9 cellular contexts compared by ENCODE assay signal in the genomic region with DNA sequence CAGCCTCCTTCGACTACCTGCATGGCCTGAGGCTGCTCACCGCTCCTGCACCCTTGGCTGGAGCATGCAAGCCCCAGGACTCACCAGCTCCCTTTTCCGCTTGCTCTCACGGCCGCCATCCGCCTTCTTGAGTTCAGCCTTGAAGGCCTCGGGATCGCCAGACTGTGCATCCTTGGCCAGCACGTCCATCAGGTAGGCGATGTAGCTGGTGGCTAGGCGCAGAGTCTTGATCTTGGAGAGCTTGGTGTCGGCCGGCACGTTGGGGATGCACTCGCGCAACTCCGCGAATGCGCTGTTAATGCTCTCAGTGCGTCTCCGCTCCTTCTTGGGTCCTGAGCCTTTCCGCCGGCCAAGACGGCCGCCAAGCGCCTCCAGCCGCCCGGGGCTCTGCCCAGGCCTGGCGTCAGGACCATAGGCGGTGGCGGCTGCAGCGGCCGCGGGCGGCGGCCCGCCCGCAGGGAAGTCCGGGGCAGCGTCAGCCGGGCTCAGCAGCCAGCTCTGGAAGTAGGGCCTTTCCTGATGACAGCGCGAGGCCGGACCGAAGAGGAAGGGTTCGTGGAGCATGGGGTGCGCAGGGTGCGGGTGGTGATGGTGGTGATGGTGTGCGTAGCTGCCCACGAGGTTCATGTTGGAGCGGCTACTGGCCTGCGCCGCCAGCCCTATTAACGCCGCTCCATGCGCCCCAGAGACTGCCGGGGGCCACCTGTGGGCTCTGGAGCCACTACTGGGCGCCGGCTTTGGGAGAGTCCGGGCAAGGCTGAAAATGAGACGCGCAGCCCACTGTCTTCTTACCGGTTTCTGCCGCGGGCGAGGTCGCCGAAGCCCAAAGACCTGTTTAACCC. TPM values are rescaled to one million over a fixed set of nuclear protein-coding genes. Genes with fewer than 3 reads are reported as not detected.
DNase-seq lines count a peak whose midpoint lies in the region; ATAC-seq, FAIRE-seq and TF ChIP-seq lines count a peak whose summit lies in the region.
"Had no signal": no experiment of that assay in that cellular context is flagged by ENCODE, and none has a peak within 500 bp of the region (broad histone marks: within the 10 kb centered on the region; RNA-seq: fewer than 3 reads in every experiment).

No MANE protein-coding gene starts in this region.

- H3K9me3 ChIP-seq in mesenchymal stem cell (ENCODE audit: control insufficient read depth, low read length) = peaks cover 3% of the 10 kb centered on the region
- H3K9me3 ChIP-seq in vagina = no peaks in the 10 kb centered on the region

- H2BK120ac ChIP-seq in mesenchymal stem cell (ENCODE audit: low read depth, low read length) = no peak overlapping the region

- no peak overlapping the region for H2BK12ac ChIP-seq in mesenchymal stem cell (ENCODE audit: low read length in 2 of 2)

- H3K4ac ChIP-seq in mesenchymal stem cell (ENCODE audit: low read depth in 1 of 2, low read length in 2 of 2) = no peak overlapping the region

- H3K14ac ChIP-seq in mesenchymal stem cell (ENCODE audit: low read length in 2 of 2) = peak overlapping the region in 1 of 2 experiments; percentile 4

- H2AK5ac ChIP-seq in mesenchymal stem cell (ENCODE audit: low read length, severe bottlenecking) = no peak overlapping the region

- no peak overlapping the region for H4K8ac ChIP-seq in mesenchymal stem cell (ENCODE audit: low read length)

- no peaks in the 10 kb centered on the region for H3K36me3 ChIP-seq in mesenchymal stem cell (ENCODE audit: control insufficient read depth in 1 of 2, insufficient read depth in 2 of 2, low read depth in 1 of 2, low read length in 2 of 2)
- no peaks in the 10 kb centered on the region for H3K36me3 ChIP-seq in vagina

- H3K79me1 ChIP-seq in mesenchymal stem cell (replicated peaks; ENCODE audit: low read length, poor library complexity, severe bottlenecking) = no peaks in the 10 kb centered on the region

- no peak for DNase-seq in activated naive CD4-positive, alpha-beta T cell (lab: John Stamatoyannopoulos, UW)
- DNase-seq in chondrocyte (ENCODE audit: low spot score) = no peak
- DNase-seq in mesenchymal stem cell = peak; percentile 29
- no peak for DNase-seq in vagina (ENCODE audit: extremely low spot score in 2 of 2)
- no peak for DNase-seq in urothelium cell line (ENCODE audit: low spot score)
- no peak for DNase-seq in G401 (ENCODE audit: low spot score)
- DNase-seq: DND-41 had no signal

- peaks cover 100% of the 10 kb centered on the region in 2 experiments for H3K27me3 ChIP-seq in mesenchymal stem cell (ENCODE audit: control insufficient read depth in 1 of 2, insufficient read depth in 1 of 2, low read length in 2 of 2)
- H3K27me3 ChIP-seq in vagina = peaks cover 44% of the 10 kb centered on the region

- peak overlapping the region in 1 of 2 experiments; percentile 97 for H3K23ac ChIP-seq in mesenchymal stem cell (ENCODE audit: low read length in 2 of 2)

- no peak overlapping the region for H3K18ac ChIP-seq in mesenchymal stem cell (ENCODE audit: low read depth in 1 of 2, low read length in 2 of 2)

- no peak for TF ChIP-seq POLR2A in vagina (IDR thresholded peaks at IDR 0.05)

- in situ Hi-C loops in G401 (cut with HindIII; ENCODE audit: low sequenced_read_pairs) = no loop called here

- peak overlapping the region; percentile 57 for H3K4me2 ChIP-seq in mesenchymal stem cell (ENCODE audit: low read length, poor library complexity, severe bottlenecking)

- no peak overlapping the region for H4K91ac ChIP-seq in mesenchymal stem cell (ENCODE audit: low read length)

- intact Hi-C loops in vagina (cut with DNase I) = no loop called here

- no peak for ATAC-seq in HG03135 (IDR thresholded peaks at IDR 0.05; ENCODE audit: unreplicated experiment)

- H3K27me3 Mint-ChIP-seq in activated naive CD4-positive, alpha-beta T cell treated with anti-CD3 and anti-CD28 coated beads, Interleukin-2, amount 50 U/mL, for 24 hours = peaks cover 67% of the 10 kb centered on the region
- H3K27me3 Mint-ChIP-seq in chondrocyte (ENCODE audit: low read depth) = peaks cover 90% of the 10 kb centered on the region

- H3K9ac ChIP-seq in mesenchymal stem cell (ENCODE audit: low read length) = no peak overlapping the region

- H3K27ac ChIP-seq in mesenchymal stem cell (ENCODE audit: low read length, poor library complexity, severe bottlenecking) (no peak overlapping the region), vagina (no peak overlapping the region)

- no peaks in the 10 kb centered on the region for H3K36me3 Mint-ChIP-seq in activated naive CD4-positive, alpha-beta T cell treated with anti-CD3 and anti-CD28 coated beads, Interleukin-2, amount 50 U/mL, for 24 hours
- peaks cover 3% of the 10 kb centered on the region for H3K36me3 Mint-ChIP-seq in chondrocyte (ENCODE audit: low read depth)

- H3K4me3 ChIP-seq in mesenchymal stem cell (ENCODE audit: insufficient read depth in 1 of 2, low read depth in 1 of 2, low read length in 2 of 2) = peak overlapping the region in 1 of 2 experiments; percentile 63
- H3K4me3 ChIP-seq in vagina = peak overlapping the region; percentile 17 to 27

- H3K4me3 Mint-ChIP-seq in activated naive CD4-positive, alpha-beta T cell treated with anti-CD3 and anti-CD28 coated beads, Interleukin-2, amount 50 U/mL, for 24 hours = peak overlapping the region; percentile 45
- peak overlapping the region; percentile 55 for H3K4me3 Mint-ChIP-seq in chondrocyte (ENCODE audit: unreplicated experiment)

- TF ChIP-seq CTCF in chondrocyte (IDR thresholded peaks at IDR 0.05) (no peak), vagina (IDR thresholded peaks at IDR 0.05) (no peak)

- no peak for FAIRE-seq in urothelium cell line (lab: Jason Lieb, UNC)

- no peak overlapping the region for H2BK15ac ChIP-seq in mesenchymal stem cell (ENCODE audit: low read depth, poor library complexity, severe bottlenecking)

- H3K9me3 Mint-ChIP-seq in activated naive CD4-positive, alpha-beta T cell treated with anti-CD3 and anti-CD28 coated beads, Interleukin-2, amount 50 U/mL, for 24 hours = no peaks in the 10 kb centered on the region
- no peaks in the 10 kb centered on the region for H3K9me3 Mint-ChIP-seq in chondrocyte (ENCODE audit: low read depth)

- peak overlapping the region; percentile 48 for H3K27ac Mint-ChIP-seq in activated naive CD4-positive, alpha-beta T cell treated with anti-CD3 and anti-CD28 coated beads, Interleukin-2, amount 50 U/mL, for 24 hours
- no peak overlapping the region for H3K27ac Mint-ChIP-seq in chondrocyte (ENCODE audit: unreplicated experiment)

- WGBS in mesenchymal stem cell = under 1% methylated on average over 67 of the region's 68 CpGs

- peaks cover 39% of the 10 kb centered on the region for H3K4me1 ChIP-seq in mesenchymal stem cell (ENCODE audit: control insufficient read depth, insufficient read depth, low read depth, low read length)
- peaks cover 55% of the 10 kb centered on the region for H3K4me1 ChIP-seq in vagina

- peaks cover 60% of the 10 kb centered on the region for H3K4me1 Mint-ChIP-seq in activated naive CD4-positive, alpha-beta T cell treated with anti-CD3 and anti-CD28 coated beads, Interleukin-2, amount 50 U/mL, for 24 hours
- peaks cover 36% of the 10 kb centered on the region for H3K4me1 Mint-ChIP-seq in chondrocyte (ENCODE audit: low read depth)

- no peak overlapping the region for H2BK5ac ChIP-seq in mesenchymal stem cell (ENCODE audit: low read depth, low read length, poor library complexity, severe bottlenecking)

- H2AFZ ChIP-seq in mesenchymal stem cell (ENCODE audit: low read depth, low read length) = no peak overlapping the region

RNA-seq across cellular contexts. Expression of a gene that starts 0.4 kb away (rescaled TPM):
- total RNA-seq in chondrocyte = not detected in 3 replicates
- 0.08 TPM for polyA plus RNA-seq in mesenchymal stem cell (2013, experiment 1 of 2)
- 0.08 TPM for polyA plus RNA-seq in mesenchymal stem cell (2013, experiment 2 of 2)
- total RNA-seq in vagina = not detected
- total RNA-seq in G401 (2014; rRNA removed; shearing (Covaris generic)) = 1.4 and 2.7 TPM in 2 replicates

RNA-seq across cellular contexts. Expression of a gene that starts 31.8 kb away (rescaled TPM):
- 33.8 to 38.5 TPM (median 34.4 TPM) in 3 replicates for total RNA-seq in chondrocyte
- 55.3 TPM for polyA plus RNA-seq in mesenchymal stem cell (2013, experiment 1 of 2)
- 54.3 TPM for polyA plus RNA-seq in mesenchymal stem cell (2013, experiment 2 of 2)
- total RNA-seq in vagina = 54.3 TPM
- total RNA-seq in G401 (2014; rRNA removed; shearing (Covaris generic)) = 17.5 and 28.4 TPM in 2 replicates
